ENCODE assay signal across 8 cellular contexts in genomic region chr18:36419913-36420531, GRCh38.
DNase-seq lines count a peak whose midpoint lies in the region; TF ChIP-seq lines count a peak whose summit lies in the region.

No MANE protein-coding gene starts in this region.

- intact Hi-C loops in ovary (cut with DNase I), result no loop called here
- intact Hi-C loops in sigmoid colon (cut with DNase I), result no loop called here

- H3K27me3 ChIP-seq in ovary (no peaks in the 10 kb centered on the region), sigmoid colon (no peaks in the 10 kb centered on the region)

- DNase-seq in stimulated activated CD4-positive, alpha-beta T cell treated with anti-CD3 and anti-CD28 coated beads, TNF-alpha, amount 100 ng/mL, for 48 hours (ENCODE audit: low read depth in 3 of 3), result peak in 2 of 3 donors; percentile 0 to 15
- DNase-seq in stimulated activated CD4-positive, alpha-beta T cell treated with anti-CD3 and anti-CD28 coated beads, Interleukin-4, amount 100 ng/mL, for 4 hours, result no peak
- DNase-seq in LHCN-M2 (ENCODE audit: low read depth) (peak; percentile 86), fibroblast of pulmonary artery (ENCODE audit: low read depth) (peak; percentile 20), CD1c-positive myeloid dendritic cell (ENCODE audit: extremely low spot score) (no peak), ovary (no peak), sigmoid colon (no peak)
- no peak for DNase-seq in activated effector memory CD4-positive, alpha-beta T cell treated with Interleukin-2 at 50 U/mL for 16 hours

- TF ChIP-seq CTCF in fibroblast of pulmonary artery (IDR thresholded peaks at IDR 0.05; ENCODE audit: low read length, missing control alignments), result peak; percentile 4
- TF ChIP-seq CTCF in ovary (IDR thresholded peaks at IDR 0.05), result no peak
- no peak for TF ChIP-seq CTCF in sigmoid colon (IDR thresholded peaks at IDR 0.05)

- H3K4me3 ChIP-seq in fibroblast of pulmonary artery (replicated peaks; ENCODE audit: low read depth, low read length), result no peak overlapping the region
- no peak overlapping the region for H3K4me3 ChIP-seq in ovary
- H3K4me3 ChIP-seq in sigmoid colon, result no peak overlapping the region

- TF ChIP-seq POLR2A in ovary (IDR thresholded peaks at IDR 0.05) (no peak), sigmoid colon (IDR thresholded peaks at IDR 0.05) (no peak)

- WGBS in ovary, 3 donors, result 64 to 75% (median 65%) methylated on average over 7 of the region's 7 CpGs
- 84 to 86% methylated on average over 7 of the region's 7 CpGs for WGBS in sigmoid colon, 2 donors

- H3K4me1 ChIP-seq in ovary (ENCODE audit: insufficient read depth) (peaks cover 15% of the 10 kb centered on the region), sigmoid colon (peaks cover 0 to 11% (median 3%) of the 10 kb centered on the region in 4 donors)

- no peaks in the 10 kb centered on the region for H3K9me3 ChIP-seq in ovary
- no peaks in the 10 kb centered on the region for H3K9me3 ChIP-seq in sigmoid colon

- H3K36me3 ChIP-seq in ovary (no peaks in the 10 kb centered on the region), sigmoid colon (no peaks in the 10 kb centered on the region)

- TF ChIP-seq EP300 in ovary (IDR thresholded peaks at IDR 0.05), result no peak
- TF ChIP-seq EP300 in sigmoid colon (IDR thresholded peaks at IDR 0.05), result no peak

- H3K27ac ChIP-seq in ovary (peak overlapping the region in 1 of 2 donors; percentile 24), sigmoid colon (no peak overlapping the region)

Comparison
In these comparisons a context has a peak if more than half of its experiments do, and no peak if none do; other contexts are left out.
1. DNase-seq: peak in stimulated activated CD4-positive, alpha-beta T cell treated with anti-CD3 and anti-CD28 coated beads, TNF-alpha, amount 100 ng/mL, for 48 hours (2 of 3), LHCN-M2 (single experiment) and fibroblast of pulmonary artery (single experiment); none in stimulated activated CD4-positive, alpha-beta T cell treated with anti-CD3 and anti-CD28 coated beads, Interleukin-4, amount 100 ng/mL, for 4 hours (0 of 2), CD1c-positive myeloid dendritic cell (single experiment), ovary (0 of 5), sigmoid colon (single experiment) and activated effector memory CD4-positive, alpha-beta T cell treated with Interleukin-2 at 50 U/mL for 16 hours (single experiment).